Comparison of ENCODE assay signal across 15 cellular contexts in genomic region chr17:31074772-31075538, GRCh38. TPM values are rescaled to one million over a fixed set of nuclear protein-coding genes. Genes with fewer than 3 reads are reported as not detected.
DNase-seq lines count a peak whose midpoint lies in the region; ATAC-seq, FAIRE-seq and TF ChIP-seq lines count a peak whose summit lies in the region.
"Had no signal": no experiment of that assay in that cellular context is flagged by ENCODE, and none has a peak within 500 bp of the region (broad histone marks: within the 10 kb centered on the region; RNA-seq: fewer than 3 reads in every experiment).

No MANE protein-coding gene starts in this region.

- H3K36me3 ChIP-seq in HCT116 (ENCODE audit: control insufficient read depth in 1 of 2, insufficient read depth in 2 of 2, low read length in 2 of 2) (no peaks in the 10 kb centered on the region), SK-N-MC (ENCODE audit: insufficient read depth, low read length) (no peaks in the 10 kb centered on the region)
- H3K36me3 ChIP-seq: pancreas had no signal

- intact Hi-C loops in HCT116 (cut with micrococcal nuclease) (no loop called here), left colon (cut with DNase I, micrococcal nuclease) (no loop called here)

- no peaks in the 10 kb centered on the region for H3K9me2 ChIP-seq in HCT116 (ENCODE audit: insufficient read depth)

- no peak for TF ChIP-seq POLR2A in HCT116 (IDR thresholded peaks at IDR 0.05; ENCODE audit: borderline replicate concordance, extremely low read depth, insufficient read depth, insufficient read length)

- ATAC-seq in HCT116: peak; percentile 59
- ATAC-seq in HG02623 (IDR thresholded peaks at IDR 0.05; ENCODE audit: unreplicated experiment): no peak
- no peak for ATAC-seq in left colon
- ATAC-seq: activated naive CD8-positive, alpha-beta T cell treated with anti-CD3 and anti-CD28 coated beads, Interleukin-2, amount 50 U/mL, for 24 hours; pancreas had no signal

- DNase-seq in A172 (ENCODE audit: low spot score): peak; percentile 62
- DNase-seq in HCT116 (ENCODE audit: low read depth, low spot score): no peak
- no peak for DNase-seq in SK-N-MC (ENCODE audit: low read depth, low spot score)
- peak; percentile 46 for DNase-seq in glomerular visceral epithelial cell (ENCODE audit: extremely low spot score)
- no peak for DNase-seq in left colon
- no peak for DNase-seq in urothelium cell line (ENCODE audit: low spot score)
- DNase-seq in pons (ENCODE audit: low spot score): no peak
- DNase-seq: activated CD4-positive, CD25-positive, alpha-beta regulatory T cell; activated naive CD8-positive, alpha-beta T cell treated with anti-CD3 and anti-CD28 coated beads, Interleukin-2, amount 50 U/mL, for 24 hours; glutamatergic neuron; NCI-H1694 treated with DMSO at 0.1 percent for 48 hours; pancreas had no signal

- H4K20me1 ChIP-seq in HCT116 (ENCODE audit: insufficient read depth): no peaks in the 10 kb centered on the region

- no peak for TF ChIP-seq CTCF in HCT116 (IDR thresholded peaks at IDR 0.05 in 2 of 3, conservative IDR thresholded peaks at IDR 0.05 in 1 of 3; ENCODE audit: borderline replicate concordance in 1 of 3, insufficient read depth in 1 of 3, low read depth in 2 of 3, low read length in 2 of 3)

- no peak overlapping the region for H3K4me2 ChIP-seq in HCT116 (ENCODE audit: low read length)

- H3K9ac ChIP-seq in HCT116 (ENCODE audit: low read length) (no peak overlapping the region), SK-N-MC (ENCODE audit: insufficient read length) (no peak overlapping the region)

- H3K4me3 ChIP-seq in HCT116 (replicated peaks in 1 of 2; ENCODE audit: low read depth in 1 of 2, low read length in 2 of 2): no peak overlapping the region
- peak overlapping the region; percentile 36 for H3K4me3 ChIP-seq in SK-N-MC
- H3K4me3 ChIP-seq: lung, pancreas had no signal

- POLR2A ChIA-PET in HCT116 (lab: Charles Lee): no interaction called here

- no peaks in the 10 kb centered on the region for H3K79me2 ChIP-seq in HCT116 (ENCODE audit: insufficient read depth, low read length)

- H3K9me3 ChIP-seq in HCT116 (ENCODE audit: control insufficient read depth in 1 of 2, insufficient read depth in 1 of 2, low read depth in 1 of 2, low read length in 2 of 2) (no peaks in the 10 kb centered on the region), SK-N-MC (ENCODE audit: low read depth, low read length) (no peaks in the 10 kb centered on the region)
- H3K9me3 ChIP-seq: pancreas had no signal

- H3K4me1 ChIP-seq in HCT116 (ENCODE audit: control insufficient read depth in 1 of 2, insufficient read depth in 2 of 2, low read length in 2 of 2): peaks cover 2 to 8% of the 10 kb centered on the region in 2 experiments; a peak in 1 of 4 replicates
- H3K4me1 ChIP-seq: pancreas had no signal

- TF ChIP-seq RAD21 in HCT116 (IDR thresholded peaks at IDR 0.05; ENCODE audit: low read depth): no peak

- no peak overlapping the region for H2AFZ ChIP-seq in HCT116 (ENCODE audit: low read depth, low read length, poor library complexity, severe bottlenecking)

- CTCF ChIA-PET in HCT116 (lab: Charles Lee): no interaction called here

- H3K27me3 ChIP-seq in HCT116 (ENCODE audit: insufficient read depth, low read length): no peaks in the 10 kb centered on the region
- H3K27me3 ChIP-seq: pancreas had no signal

- no peak overlapping the region for H3K27ac ChIP-seq in HCT116 (ENCODE audit: low read depth, low read length)
- H3K27ac ChIP-seq in SK-N-MC: peak overlapping the region; percentile 70; the same call in 1 of the 2 replicates
- H3K27ac ChIP-seq: pancreas had no signal

- FAIRE-seq in urothelium cell line (lab: Jason Lieb, UNC): no peak
- FAIRE-seq: GM12892, pancreas had no signal

- RAD21 ChIA-PET in HCT116 (lab: Charles Lee; ENCODE audit: low non-redundant PET in 1 of 2, low total read pairs in 2 of 2, uncharacterized antibody in 2 of 2, unreplicated experiment in 2 of 2): no interaction called here

- BruUV-seq in HCT116 (replicated peaks; lab: Mats Ljungman, UMichigan): no TSS peak

TF ChIP-seq in HCT116, 20 proteins besides CTCF, POLR2A, EP300 and RAD21:
- TF ChIP-seq FOSL1 (IDR thresholded peaks at IDR 0.05; ENCODE audit: low read depth): no peak
- TF ChIP-seq JUND (IDR thresholded peaks at IDR 0.05): no peak
- TF ChIP-seq TCF7L2 (IDR thresholded peaks at IDR 0.05; ENCODE audit: borderline replicate concordance, extremely low read depth, insufficient read depth, insufficient read length): no peak
- TF ChIP-seq ZFX (IDR thresholded peaks at IDR 0.05): no peak
- TF ChIP-seq EGR1 (IDR thresholded peaks at IDR 0.05; ENCODE audit: low read depth): no peak
- TF ChIP-seq SP1 (IDR thresholded peaks at IDR 0.05; ENCODE audit: low read depth): no peak
- no peak for TF ChIP-seq ZBTB33 (IDR thresholded peaks at IDR 0.05; ENCODE audit: extremely low read depth, insufficient replicate concordance, low read length)
- TF ChIP-seq MAX (IDR thresholded peaks at IDR 0.05): no peak
- TF ChIP-seq POLR2AphosphoS5 (IDR thresholded peaks at IDR 0.05; ENCODE audit: low read depth, low read length): no peak

RNA-seq across cellular contexts. Expression of gene NF1, which starts 19.8 kb away (rescaled TPM):
- 28.4 and 32.7 TPM in 2 replicates for total RNA-seq in A172 (2014; rRNA removed; shearing (Covaris generic))
- total RNA-seq in HCT116 (2021; ENCODE audit: unreplicated experiment) (20.8 TPM), left colon (10 to 100 TPM; 48.9 to 61.4 TPM)
- polyA plus RNA-seq in HCT116 (2012): 6.3 and 7.7 TPM in 2 replicates

Comparison
In these comparisons a context has a peak if more than half of its experiments do, and no peak if none do; other contexts are left out.
1. DNase-seq: peak in A172 (single experiment) and glomerular visceral epithelial cell (single experiment); none in HCT116 (single experiment), SK-N-MC (single experiment), left colon (0 of 2), urothelium cell line (single experiment) and pons (single experiment).